ENCODE assay signal across 19 cellular contexts in the genomic region with DNA sequence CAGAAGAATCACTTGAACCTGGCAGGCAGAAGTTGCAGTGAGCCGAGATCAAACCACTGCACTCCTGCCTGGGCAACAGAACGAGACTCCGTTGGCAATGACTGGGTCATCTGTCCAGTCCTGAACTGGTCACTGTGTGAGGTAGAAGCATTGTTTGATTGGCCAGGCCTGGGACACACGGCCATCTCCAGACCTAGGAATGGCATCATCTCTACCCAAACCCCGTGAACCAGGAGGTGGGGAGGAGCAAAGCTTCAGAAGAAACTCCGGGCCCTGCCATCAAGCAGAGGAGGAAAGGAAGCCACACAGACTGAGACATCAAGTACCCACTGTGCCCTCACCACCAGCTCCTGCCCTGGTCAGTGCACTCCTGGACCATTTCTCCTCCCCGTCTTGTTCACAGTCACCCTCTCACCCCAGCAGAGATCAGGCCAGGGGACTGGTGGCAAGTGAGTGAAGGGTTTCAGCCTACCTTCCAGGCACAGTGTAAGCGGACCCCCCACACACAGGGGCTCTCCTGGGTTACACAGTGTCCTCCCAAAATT. TPM values are rescaled to one million over a fixed set of nuclear protein-coding genes. Genes with fewer than 3 reads are reported as not detected.
DNase-seq lines count a peak whose midpoint lies in the region; ATAC-seq, FAIRE-seq and TF ChIP-seq lines count a peak whose summit lies in the region.
"Had no signal": no experiment of that assay in that cellular context is flagged by ENCODE, and none has a peak within 500 bp of the region (broad histone marks: within the 10 kb centered on the region; RNA-seq: fewer than 3 reads in every experiment).

No MANE protein-coding gene starts in this region.

- ATAC-seq in heart right ventricle (no peak), GM21447 (IDR thresholded peaks at IDR 0.05; ENCODE audit: unreplicated experiment) (no peak)

- no peaks in the 10 kb centered on the region for H3K27me3 ChIP-seq in heart right ventricle
- H3K27me3 ChIP-seq in bronchial epithelial cell (ENCODE audit: control insufficient read depth, insufficient read depth, low read length), result no peaks in the 10 kb centered on the region
- H3K27me3 ChIP-seq: BE2C had no signal

- WGBS in heart right ventricle, 2 donors, result 81 to 84% methylated on average over 8 of the region's 8 CpGs

- TF ChIP-seq CTCF in heart right ventricle (IDR thresholded peaks at IDR 0.05), result no peak
- no peak for TF ChIP-seq CTCF in bronchial epithelial cell (IDR thresholded peaks at IDR 0.05; ENCODE audit: insufficient read depth, low read length, severe bottlenecking)

- no peaks in the 10 kb centered on the region for H3K4me1 ChIP-seq in heart right ventricle
- H3K4me1 ChIP-seq: BE2C had no signal

- peak; percentile 71 for DNase-seq in cardiac septum (ENCODE audit: low spot score)
- no peak for DNase-seq in heart right ventricle
- DNase-seq in bronchial epithelial cell (ENCODE audit: low read depth), result no peak
- peak; percentile 38 for DNase-seq in posterior vena cava (ENCODE audit: low spot score)
- DNase-seq in activated CD4-positive, CD25-positive, alpha-beta regulatory T cell (lab: John Stamatoyannopoulos, UW), result no peak
- DNase-seq in Ammon's horn (ENCODE audit: low spot score), result no peak
- DNase-seq: BE2C; CD4-positive, alpha-beta memory T cell; DMS153; DMS79 treated with DMSO at 0.1 percent for 48 hours; EL; HCEC 1CT; HFFc6 had no signal

- H3K4me3 ChIP-seq in heart right ventricle, result no peak overlapping the region
- H3K4me3 ChIP-seq in bronchial epithelial cell (ENCODE audit: low read depth, low read length), result no peak overlapping the region

- no peaks in the 10 kb centered on the region for H3K36me3 ChIP-seq in heart right ventricle
- no peaks in the 10 kb centered on the region for H3K36me3 ChIP-seq in bronchial epithelial cell (ENCODE audit: control insufficient read depth, insufficient read depth, low read length)
- H3K36me3 ChIP-seq: BE2C had no signal

- H3K27ac ChIP-seq in heart right ventricle, result no peak overlapping the region
- H3K27ac ChIP-seq: C4-2B had no signal

- intact Hi-C loops in cardiac septum (cut with DNase I) (no loop called here), heart right ventricle (cut with DNase I) (no loop called here), posterior vena cava (cut with DNase I) (no loop called here)

- H3K9me3 ChIP-seq in heart right ventricle, result no peaks in the 10 kb centered on the region
- H3K9me3 ChIP-seq: BE2C had no signal

- peak; percentile 88 for FAIRE-seq in bronchial epithelial cell (lab: Jason Lieb, UNC)
- FAIRE-seq: A204.1, G401.6 had no signal

RNA-seq across cellular contexts. Expression of gene GOLGA6L2, which starts 31.6 kb away (rescaled TPM):
- total RNA-seq in cardiac septum (not detected), heart right ventricle (under 1 TPM in 1 of 10 donors, not detected in 9; 0.09 TPM), bronchial epithelial cell (not detected in 2 replicates), posterior vena cava (not detected)
- not detected for polyA plus RNA-seq in heart right ventricle
- total RNA-seq: CD4-positive, alpha-beta memory T cell; H4; HFFc6; HT1080 had no signal
- polyA plus RNA-seq: CD4-positive, alpha-beta memory T cell had no signal

Comparison
In these comparisons a context has a peak if more than half of its experiments do, and no peak if none do; other contexts are left out.
1. DNase-seq: peak in cardiac septum (single experiment) and posterior vena cava (single experiment); none in heart right ventricle (0 of 2), bronchial epithelial cell (single experiment), activated CD4-positive, CD25-positive, alpha-beta regulatory T cell (0 of 4) and Ammon's horn (single experiment).